8 cellular contexts compared by ENCODE assay signal in genomic region chr11:94786264-94787126, GRCh38. TPM values are rescaled to one million over a fixed set of nuclear protein-coding genes. Genes with fewer than 3 reads are reported as not detected.
DNase-seq lines count a peak whose midpoint lies in the region; ATAC-seq, FAIRE-seq and TF ChIP-seq lines count a peak whose summit lies in the region.

No MANE protein-coding gene starts in this region.

- peaks cover 48% of the 10 kb centered on the region for H3K4me1 Mint-ChIP-seq in Calu3 (ENCODE audit: low read depth, unreplicated experiment)
- H3K4me1 Mint-ChIP-seq in brain: peaks cover 84% of the 10 kb centered on the region
- peaks cover 2% of the 10 kb centered on the region for H3K4me1 Mint-ChIP-seq in activated CD8-positive, alpha-beta memory T cell treated with anti-CD3 and anti-CD28 coated beads, Interleukin-2, amount 10 ng/mL, durations not matched to agents 7 days and 5 days
- peaks cover 2% of the 10 kb centered on the region for H3K4me1 Mint-ChIP-seq in T-helper 2 cell treated with Interferon-gamma antibody and Interleukin-4, amounts not matched to agents 5 μg/mL and 100 μg/mL, for 36 hours (ENCODE audit: low read depth)

- H3K9ac ChIP-seq in MM.1S (ENCODE audit: low read length): no peak overlapping the region

- H3K4me2 ChIP-seq in MM.1S (ENCODE audit: low read depth, low read length): no peak overlapping the region

- peak; percentile 23 for DNase-seq in Calu3
- peak; percentile 23 for DNase-seq in GM19239 (ENCODE audit: insufficient read length, low spot score)
- peak; percentile 15 for DNase-seq in MM.1S
- no peak for DNase-seq in lower lobe of right lung
- no peak for DNase-seq in activated CD8-positive, alpha-beta memory T cell treated with anti-CD3 and anti-CD28 coated beads, Interleukin-2, amount 10 ng/mL, durations not matched to agents 7 days and 5 days
- DNase-seq in T-helper 2 cell treated with Interferon-gamma antibody and Interleukin-4, amounts not matched to agents 5 μg/mL and 100 μg/mL, for 36 hours (ENCODE audit: low spot score): no peak

- no peak overlapping the region for H3K27ac ChIP-seq in MM.1S (ENCODE audit: low read length)
- H3K27ac ChIP-seq in lower lobe of right lung: no peak overlapping the region

- no peak overlapping the region for H2AFZ ChIP-seq in MM.1S (ENCODE audit: low read length)

- no peak overlapping the region for H3K27ac Mint-ChIP-seq in Calu3 (ENCODE audit: unreplicated experiment)
- H3K27ac Mint-ChIP-seq in brain: peak overlapping the region in 1 of 5 experiments; percentile 39
- no peak overlapping the region for H3K27ac Mint-ChIP-seq in activated CD8-positive, alpha-beta memory T cell treated with anti-CD3 and anti-CD28 coated beads, Interleukin-2, amount 10 ng/mL, durations not matched to agents 7 days and 5 days
- no peak overlapping the region for H3K27ac Mint-ChIP-seq in T-helper 2 cell treated with Interferon-gamma antibody and Interleukin-4, amounts not matched to agents 5 μg/mL and 100 μg/mL, for 36 hours

- H3K4me3 ChIP-seq in MM.1S (ENCODE audit: low read length): no peak overlapping the region
- H3K4me3 ChIP-seq in lower lobe of right lung: no peak overlapping the region

- H3K27me3 Mint-ChIP-seq in Calu3 (ENCODE audit: unreplicated experiment) (no peaks in the 10 kb centered on the region), brain (no peaks in the 10 kb centered on the region)
- H3K27me3 Mint-ChIP-seq in activated CD8-positive, alpha-beta memory T cell treated with anti-CD3 and anti-CD28 coated beads, Interleukin-2, amount 10 ng/mL, durations not matched to agents 7 days and 5 days: peaks cover 24% of the 10 kb centered on the region
- peaks cover 24% of the 10 kb centered on the region for H3K27me3 Mint-ChIP-seq in T-helper 2 cell treated with Interferon-gamma antibody and Interleukin-4, amounts not matched to agents 5 μg/mL and 100 μg/mL, for 36 hours (ENCODE audit: low read depth)

- peak; percentile 62 for FAIRE-seq in GM19239 (lab: Jason Lieb, UNC)

- peak; percentile 50 for TF ChIP-seq CTCF in Calu3 (IDR thresholded peaks at IDR 0.05; ENCODE audit: unreplicated experiment)
- TF ChIP-seq CTCF in MM.1S (IDR thresholded peaks at IDR 0.05; ENCODE audit: low read length): peak; percentile 34
- peak; percentile 58 to 68 for TF ChIP-seq CTCF in brain (conservative IDR thresholded peaks at IDR 0.05)
- TF ChIP-seq CTCF in lower lobe of right lung (IDR thresholded peaks at IDR 0.05): peak; percentile 60

- H3K36me3 Mint-ChIP-seq in Calu3 (ENCODE audit: insufficient read depth, unreplicated experiment): no peaks in the 10 kb centered on the region
- H3K36me3 Mint-ChIP-seq in brain: peaks cover 4% of the 10 kb centered on the region
- no peaks in the 10 kb centered on the region for H3K36me3 Mint-ChIP-seq in activated CD8-positive, alpha-beta memory T cell treated with anti-CD3 and anti-CD28 coated beads, Interleukin-2, amount 10 ng/mL, durations not matched to agents 7 days and 5 days
- H3K36me3 Mint-ChIP-seq in T-helper 2 cell treated with Interferon-gamma antibody and Interleukin-4, amounts not matched to agents 5 μg/mL and 100 μg/mL, for 36 hours (ENCODE audit: low read depth): no peaks in the 10 kb centered on the region

- H3K9me3 Mint-ChIP-seq in Calu3 (ENCODE audit: low read depth, unreplicated experiment) (no peaks in the 10 kb centered on the region), brain (no peaks in the 10 kb centered on the region)
- no peaks in the 10 kb centered on the region for H3K9me3 Mint-ChIP-seq in activated CD8-positive, alpha-beta memory T cell treated with anti-CD3 and anti-CD28 coated beads, Interleukin-2, amount 10 ng/mL, durations not matched to agents 7 days and 5 days (ENCODE audit: low read depth)
- no peaks in the 10 kb centered on the region for H3K9me3 Mint-ChIP-seq in T-helper 2 cell treated with Interferon-gamma antibody and Interleukin-4, amounts not matched to agents 5 μg/mL and 100 μg/mL, for 36 hours

- H3K9me2 ChIP-seq in MM.1S (replicated peaks; ENCODE audit: insufficient read depth, low read length): no peaks in the 10 kb centered on the region

- peaks cover 48% of the 10 kb centered on the region for H3K79me2 ChIP-seq in MM.1S (ENCODE audit: low read length)

- H3F3A ChIP-seq in MM.1S (ENCODE audit: insufficient read depth, low read length): no peaks in the 10 kb centered on the region

- peak; percentile 56 to 65 for ATAC-seq in lower lobe of right lung
- ATAC-seq in GM21737 (IDR thresholded peaks at IDR 0.05; ENCODE audit: unreplicated experiment): no peak
- no peak for ATAC-seq in activated CD8-positive, alpha-beta memory T cell treated with anti-CD3 and anti-CD28 coated beads, Interleukin-2, amount 10 ng/mL, durations not matched to agents 7 days and 5 days

- H3K9me3 ChIP-seq in MM.1S (replicated peaks; ENCODE audit: insufficient read depth, low read length) (no peaks in the 10 kb centered on the region), lower lobe of right lung (no peaks in the 10 kb centered on the region)

- H3K27me3 ChIP-seq in MM.1S (replicated peaks; ENCODE audit: insufficient read depth, low read length) (no peaks in the 10 kb centered on the region), lower lobe of right lung (ENCODE audit: low read depth) (no peaks in the 10 kb centered on the region)

- H3K36me3 ChIP-seq in MM.1S (replicated peaks; ENCODE audit: insufficient read depth, low read length) (no peaks in the 10 kb centered on the region), lower lobe of right lung (no peaks in the 10 kb centered on the region)

- no TSS peak for BruUV-seq in Calu3 (replicated peaks; lab: Mats Ljungman, UMichigan)

- no peaks in the 10 kb centered on the region for H4K20me1 ChIP-seq in MM.1S (ENCODE audit: insufficient read depth, low read length)

- intact Hi-C loops in Calu3 (cut with micrococcal nuclease; ENCODE audit: unreplicated experiment): loop anchor here (5.0 kb wide), 1 partner anchor 111 kb away; no protein-coding TSS in a partner anchor
- intact Hi-C loops in lower lobe of right lung (cut with DNase I): no loop called here

- no peak overlapping the region for H3K4me3 Mint-ChIP-seq in Calu3 (ENCODE audit: low read depth, unreplicated experiment)
- no peak overlapping the region for H3K4me3 Mint-ChIP-seq in brain
- H3K4me3 Mint-ChIP-seq in activated CD8-positive, alpha-beta memory T cell treated with anti-CD3 and anti-CD28 coated beads, Interleukin-2, amount 10 ng/mL, durations not matched to agents 7 days and 5 days: no peak overlapping the region
- H3K4me3 Mint-ChIP-seq in T-helper 2 cell treated with Interferon-gamma antibody and Interleukin-4, amounts not matched to agents 5 μg/mL and 100 μg/mL, for 36 hours: no peak overlapping the region

- H3K4me1 ChIP-seq in MM.1S (ENCODE audit: low read length): peaks cover 5% of the 10 kb centered on the region; the same call in 1 of the 2 replicates
- H3K4me1 ChIP-seq in lower lobe of right lung: peaks cover 80% of the 10 kb centered on the region

- CTCF ChIA-PET in Calu3 (lab: Charles Lee): interaction anchor here (1.5 kb wide), 1 partner anchor 8 kb away, joined by 3 read pairs; no protein-coding TSS in a partner anchor
- CTCF ChIA-PET in activated CD8-positive, alpha-beta memory T cell treated with anti-CD3 and anti-CD28 coated beads, Interleukin-2, amount 10 ng/mL, durations not matched to agents 7 days and 5 days (lab: Charles Lee): interaction anchor here (0.7 to 1.6 kb wide), 7 partner anchors 8 to 182 kb away, joined by 3 to 7 read pairs (median 3); no protein-coding TSS in a partner anchor

RNA-seq across cellular contexts. Expression of gene AMOTL1, which starts 18.3 kb away (rescaled TPM):
- 22.0 and 24.2 TPM in 2 replicates for total RNA-seq in Calu3 (2022)
- polyA plus RNA-seq in brain (ENCODE audit: insufficient read depth, low read depth, low replicate concordance): 65.6 TPM
- 57.2 TPM for total RNA-seq in lower lobe of right lung
- 1 to 10 TPM; 3.9 to 4.6 TPM for total RNA-seq in activated CD8-positive, alpha-beta memory T cell treated with anti-CD3 and anti-CD28 coated beads, Interleukin-2, amount 10 ng/mL, durations not matched to agents 7 days and 5 days

Comparison
In these comparisons a context has a peak if more than half of its experiments do, and no peak if none do; other contexts are left out.
1. DNase-seq: peak in Calu3 (single experiment), GM19239 (single experiment) and MM.1S (single experiment); none in lower lobe of right lung (single experiment), activated CD8-positive, alpha-beta memory T cell treated with anti-CD3 and anti-CD28 coated beads, Interleukin-2, amount 10 ng/mL, durations not matched to agents 7 days and 5 days (single experiment) and T-helper 2 cell treated with Interferon-gamma antibody and Interleukin-4, amounts not matched to agents 5 μg/mL and 100 μg/mL, for 36 hours (single experiment).
2. ATAC-seq: peak in lower lobe of right lung (2 of 2); none in GM21737 (single experiment) and activated CD8-positive, alpha-beta memory T cell treated with anti-CD3 and anti-CD28 coated beads, Interleukin-2, amount 10 ng/mL, durations not matched to agents 7 days and 5 days (single experiment).
3. Peak in every context shown above with its lines, with median percentiles within 50 percentile points of each other: CTCF ChIP-seq.